In genomic region chr4:48130100-48130499, GRCh38 we compare ENCODE assay signal across 14 cellular contexts. TPM values are rescaled to one million over a fixed set of nuclear protein-coding genes. Genes with fewer than 3 reads are reported as not detected.
A peak's percentile ranks its signal among the peaks of the same experiment; 100 is the strongest.
DNase-seq lines count a peak whose midpoint lies in the region; ATAC-seq and TF ChIP-seq lines count a peak whose summit lies in the region.
"Had no signal": no experiment of that assay in that cellular context is flagged by ENCODE, and none has a peak within 500 bp of the region (broad histone marks: within the 10 kb centered on the region; RNA-seq: fewer than 3 reads in every experiment).

No MANE protein-coding gene starts in this region.

- H2BK5ac ChIP-seq in mesenchymal stem cell (ENCODE audit: low read depth, low read length, poor library complexity, severe bottlenecking): no peak overlapping the region

- no peak overlapping the region for H2BK120ac ChIP-seq in mesenchymal stem cell (ENCODE audit: low read depth, low read length)

- no peak for TF ChIP-seq CTCF in sigmoid colon (IDR thresholded peaks at IDR 0.05)

- peak overlapping the region in 7 of 11 experiments; percentile 7 to 76 (median 67); a peak in 6 of 22 replicates for H3K27ac ChIP-seq in BLaER1 treated with 17β-estradiol and CSF1 and Interleukin-3, amounts not matched to agents 10 nM and 100 nM
- H3K27ac ChIP-seq in CD8-positive, alpha-beta memory T cell (ENCODE audit: low read depth, low read length): no peak overlapping the region
- H3K27ac ChIP-seq in mesenchymal stem cell (ENCODE audit: low read length, poor library complexity, severe bottlenecking): no peak overlapping the region
- no peak overlapping the region for H3K27ac ChIP-seq in sigmoid colon
- H3K27ac ChIP-seq: body of pancreas had no signal

- H4K20me1 ChIP-seq in BLaER1 treated with 17β-estradiol and CSF1 and Interleukin-3, amounts not matched to agents 10 nM and 100 nM: no peaks in the 10 kb centered on the region; a peak in 1 of 22 replicates

- H3K4me3 Mint-ChIP-seq in CD8-positive, alpha-beta memory T cell: peak overlapping the region; percentile 87 to 98 (median 91)

- H3K4me1 Mint-ChIP-seq in CD8-positive, alpha-beta memory T cell: peaks cover 76 to 97% (median 89%) of the 10 kb centered on the region in 3 donors

- H4K91ac ChIP-seq in mesenchymal stem cell (ENCODE audit: low read length): no peak overlapping the region

- H3K4me3 ChIP-seq in BLaER1 treated with 17β-estradiol and CSF1 and Interleukin-3, amounts not matched to agents 10 nM and 100 nM: no peak overlapping the region
- peak overlapping the region; percentile 58 for H3K4me3 ChIP-seq in CD8-positive, alpha-beta memory T cell (ENCODE audit: low read length)
- H3K4me3 ChIP-seq in mesenchymal stem cell (ENCODE audit: insufficient read depth in 1 of 2, low read depth in 1 of 2, low read length in 2 of 2) (no peak overlapping the region), sigmoid colon (no peak overlapping the region)
- H3K4me3 ChIP-seq: body of pancreas, transverse colon had no signal

- H3K14ac ChIP-seq in mesenchymal stem cell (ENCODE audit: low read length in 2 of 2): no peak overlapping the region

- H2AFZ ChIP-seq in mesenchymal stem cell (ENCODE audit: low read depth, low read length): no peak overlapping the region

- H3K27me3 Mint-ChIP-seq in CD8-positive, alpha-beta memory T cell: no peaks in the 10 kb centered on the region

- no peak for ATAC-seq in activated naive CD4-positive, alpha-beta T cell treated with anti-CD3 and anti-CD28 coated beads, Interleukin-2, amount 50 U/mL, for 72 hours
- ATAC-seq in GM21390 (IDR thresholded peaks at IDR 0.05; ENCODE audit: unreplicated experiment) (no peak), GM18868 (IDR thresholded peaks at IDR 0.05; ENCODE audit: unreplicated experiment) (no peak)
- ATAC-seq: body of pancreas had no signal

- H3K4me1 ChIP-seq in BLaER1 treated with 17β-estradiol and CSF1 and Interleukin-3, amounts not matched to agents 10 nM and 100 nM: peaks cover 34 to 42% (median 35%) of the 10 kb centered on the region in 10 experiments
- H3K4me1 ChIP-seq in CD8-positive, alpha-beta memory T cell (ENCODE audit: insufficient read depth, low read length): peaks cover 77% of the 10 kb centered on the region
- H3K4me1 ChIP-seq in mesenchymal stem cell (ENCODE audit: control insufficient read depth, insufficient read depth, low read depth, low read length) (peaks cover 10% of the 10 kb centered on the region), sigmoid colon (peaks cover 0 to 8% (median 0%) of the 10 kb centered on the region in 4 donors)

- 96% methylated on average over 6 of the region's 7 CpGs for WGBS in mesenchymal stem cell
- WGBS in sigmoid colon, 2 donors: 94 to 95% methylated on average over 7 of the region's 7 CpGs

- no peaks in the 10 kb centered on the region for H3K9me3 Mint-ChIP-seq in CD8-positive, alpha-beta memory T cell
- H3K9me3 Mint-ChIP-seq in activated naive CD4-positive, alpha-beta T cell treated with anti-CD3 and anti-CD28 coated beads, Interleukin-2, amount 50 U/mL, for 72 hours: no peaks in the 10 kb centered on the region

- DNase-seq in CD8-positive, alpha-beta memory T cell: no peak
- DNase-seq in activated naive CD4-positive, alpha-beta T cell treated with anti-CD3 and anti-CD28 coated beads, Interleukin-2, amount 50 U/mL, for 72 hours (ENCODE audit: low spot score in 2 of 2): no peak
- no peak for DNase-seq in mesenchymal stem cell
- DNase-seq in midbrain (lab: John Stamatoyannopoulos, UW): no peak
- DNase-seq in sigmoid colon: no peak
- DNase-seq: DND-41, NCI-H1694 treated with DMSO at 0.1 percent for 48 hours, NCI-H446 treated with DMSO at 0.1 percent for 48 hours, T-helper 9 cell had no signal

- peak overlapping the region in 9 of 11 experiments; percentile 24 to 84 (median 69); a peak in 11 of 22 replicates for H3K4me2 ChIP-seq in BLaER1 treated with 17β-estradiol and CSF1 and Interleukin-3, amounts not matched to agents 10 nM and 100 nM
- no peak overlapping the region for H3K4me2 ChIP-seq in mesenchymal stem cell (ENCODE audit: low read length, poor library complexity, severe bottlenecking)

- CTCF ChIA-PET in CD8-positive, alpha-beta memory T cell (lab: Charles Lee): interaction anchor here (4.1 to 8.0 kb wide), 2 partner anchors 9 to 20 kb away, joined by 27 to 109 read pairs; no protein-coding TSS in a partner anchor

- no peak overlapping the region for H2BK12ac ChIP-seq in mesenchymal stem cell (ENCODE audit: low read length in 2 of 2)

- H4K8ac ChIP-seq in mesenchymal stem cell (ENCODE audit: low read length): no peak overlapping the region

- H3K9ac ChIP-seq in BLaER1 treated with 17β-estradiol and CSF1 and Interleukin-3, amounts not matched to agents 10 nM and 100 nM: no peak overlapping the region
- no peak overlapping the region for H3K9ac ChIP-seq in mesenchymal stem cell (ENCODE audit: low read length)

- TF ChIP-seq EP300 in sigmoid colon (IDR thresholded peaks at IDR 0.05): no peak

- no peak for TF ChIP-seq POLR2A in sigmoid colon (IDR thresholded peaks at IDR 0.05)

- H3K27ac Mint-ChIP-seq in CD8-positive, alpha-beta memory T cell: peak overlapping the region; percentile 91 to 99 (median 92)
- H3K27ac Mint-ChIP-seq in activated naive CD4-positive, alpha-beta T cell treated with anti-CD3 and anti-CD28 coated beads, Interleukin-2, amount 50 U/mL, for 72 hours: peak overlapping the region; percentile 94 to 97

- no peak overlapping the region for H3K4ac ChIP-seq in mesenchymal stem cell (ENCODE audit: low read depth in 1 of 2, low read length in 2 of 2)

- peak overlapping the region; percentile 24 for H2AK5ac ChIP-seq in mesenchymal stem cell (ENCODE audit: low read length, severe bottlenecking)

- H3K9me3 ChIP-seq in BLaER1 treated with 17β-estradiol and CSF1 and Interleukin-3, amounts not matched to agents 10 nM and 100 nM (replicated peaks in 1 of 11): no peaks in the 10 kb centered on the region
- no peaks in the 10 kb centered on the region for H3K9me3 ChIP-seq in CD8-positive, alpha-beta memory T cell (ENCODE audit: low read length)
- H3K9me3 ChIP-seq in mesenchymal stem cell (ENCODE audit: control insufficient read depth, low read length): no peaks in the 10 kb centered on the region
- H3K9me3 ChIP-seq in sigmoid colon: no peaks in the 10 kb centered on the region
- H3K9me3 ChIP-seq: body of pancreas, transverse colon had no signal

- H3K27me3 ChIP-seq in BLaER1 treated with 17β-estradiol and CSF1 and Interleukin-3, amounts not matched to agents 10 nM and 100 nM: no peaks in the 10 kb centered on the region
- H3K27me3 ChIP-seq in CD8-positive, alpha-beta memory T cell (ENCODE audit: insufficient read depth, low read length, poor library complexity, severe bottlenecking): no peaks in the 10 kb centered on the region
- H3K27me3 ChIP-seq in mesenchymal stem cell (ENCODE audit: control insufficient read depth in 1 of 2, insufficient read depth in 1 of 2, low read length in 2 of 2): no peaks in the 10 kb centered on the region
- no peaks in the 10 kb centered on the region for H3K27me3 ChIP-seq in sigmoid colon
- H3K27me3 ChIP-seq: body of pancreas, transverse colon had no signal

- intact Hi-C loops in sigmoid colon (cut with DNase I): no loop called here

- no peak overlapping the region for H2BK15ac ChIP-seq in mesenchymal stem cell (ENCODE audit: low read depth, poor library complexity, severe bottlenecking)

- no peak overlapping the region for H3K18ac ChIP-seq in mesenchymal stem cell (ENCODE audit: low read depth in 1 of 2, low read length in 2 of 2)

- POLR2A ChIA-PET in CD8-positive, alpha-beta memory T cell (lab: Charles Lee): interaction anchor here (3.8 kb wide), 1 partner anchor 9 kb away, joined by 20 read pairs; no protein-coding TSS in a partner anchor

- H3K79me1 ChIP-seq in mesenchymal stem cell (replicated peaks; ENCODE audit: low read length, poor library complexity, severe bottlenecking): no peaks in the 10 kb centered on the region

- H3K36me3 ChIP-seq in BLaER1 treated with 17β-estradiol and CSF1 and Interleukin-3, amounts not matched to agents 10 nM and 100 nM: peaks cover 6 to 52% (median 23%) of the 10 kb centered on the region in 11 experiments; a peak in 21 of 22 replicates
- H3K36me3 ChIP-seq in CD8-positive, alpha-beta memory T cell (ENCODE audit: insufficient read depth, low read length): no peaks in the 10 kb centered on the region
- no peaks in the 10 kb centered on the region for H3K36me3 ChIP-seq in mesenchymal stem cell (ENCODE audit: control insufficient read depth in 1 of 2, insufficient read depth in 2 of 2, low read depth in 1 of 2, low read length in 2 of 2)
- no peaks in the 10 kb centered on the region for H3K36me3 ChIP-seq in sigmoid colon
- H3K36me3 ChIP-seq: transverse colon had no signal

- H3K23ac ChIP-seq in mesenchymal stem cell (ENCODE audit: low read length in 2 of 2): no peak overlapping the region

- peaks cover 0 to 12% (median 8%) of the 10 kb centered on the region in 3 donors for H3K36me3 Mint-ChIP-seq in CD8-positive, alpha-beta memory T cell
- H3K36me3 Mint-ChIP-seq in activated naive CD4-positive, alpha-beta T cell treated with anti-CD3 and anti-CD28 coated beads, Interleukin-2, amount 50 U/mL, for 72 hours: peaks cover 10 to 45% of the 10 kb centered on the region in 2 donors

RNA-seq across cellular contexts. Expression of gene TXK, which starts 4.0 kb away (rescaled TPM):
- 1 to 10 TPM; 6.0 to 6.4 TPM for total RNA-seq in CD8-positive, alpha-beta memory T cell
- 70.0 TPM for polyA plus RNA-seq in CD8-positive, alpha-beta memory T cell
- total RNA-seq in activated naive CD4-positive, alpha-beta T cell treated with anti-CD3 and anti-CD28 coated beads, Interleukin-2, amount 50 U/mL, for 72 hours: 10 to 100 TPM; 16.4 to 48.2 TPM
- polyA plus RNA-seq in mesenchymal stem cell (2013, experiment 1 of 2): 0.88 TPM
- polyA plus RNA-seq in mesenchymal stem cell (2013, experiment 2 of 2): 1.1 TPM
- total RNA-seq in sigmoid colon: 1 to 10 TPM in 1 of 4 donors, under 1 TPM in 3; 0.55 to 1.1 (median 0.85) TPM
- 1 to 10 TPM in 1 of 3 donors, not detected in 2; 7.5 TPM for polyA plus RNA-seq in sigmoid colon

Comparison
In these comparisons a context has a peak if more than half of its experiments do, and no peak if none do; other contexts are left out.
1. H3K27ac ChIP-seq: peak in BLaER1 treated with 17β-estradiol and CSF1 and Interleukin-3, amounts not matched to agents 10 nM and 100 nM (7 of 11); none in CD8-positive, alpha-beta memory T cell (single experiment), mesenchymal stem cell (single experiment) and sigmoid colon (0 of 4).